ENCODE assay signal across 17 cellular contexts in genomic region chr18:5462227-5462626, GRCh38.
DNase-seq lines count a peak whose midpoint lies in the region; ATAC-seq and TF ChIP-seq lines count a peak whose summit lies in the region.
"Had no signal": no experiment of that assay in that cellular context is flagged by ENCODE, and none has a peak within 500 bp of the region (broad histone marks: within the 10 kb centered on the region; RNA-seq: fewer than 3 reads in every experiment).

No MANE protein-coding gene starts in this region.

- POLR2A ChIA-PET in CD4-positive, alpha-beta T cell (lab: Charles Lee): no interaction called here

- H3K27me3 Mint-ChIP-seq in CD4-positive, alpha-beta T cell: no peaks in the 10 kb centered on the region
- no peaks in the 10 kb centered on the region for H3K27me3 Mint-ChIP-seq in dendritic cell treated with granulocyte-macrophage colony-stimulating factor and Interleukin-4, amounts not matched to agents 40 ng/mL and 50 ng/mL, for 4 days

- peaks cover 34% of the 10 kb centered on the region for H3K4me1 Mint-ChIP-seq in CD4-positive, alpha-beta T cell (ENCODE audit: low read depth)
- H3K4me1 Mint-ChIP-seq in dendritic cell treated with granulocyte-macrophage colony-stimulating factor and Interleukin-4, amounts not matched to agents 40 ng/mL and 50 ng/mL, for 4 days (ENCODE audit: low read depth): peaks cover 66% of the 10 kb centered on the region

- no peaks in the 10 kb centered on the region for H3K4me1 ChIP-seq in body of pancreas
- H3K4me1 ChIP-seq: SJCRH30 had no signal

- H3K27ac ChIP-seq in CD4-positive, alpha-beta T cell (ENCODE audit: low read depth, low read length): no peak overlapping the region
- H3K27ac ChIP-seq in body of pancreas: no peak overlapping the region
- H3K27ac ChIP-seq: SJCRH30 had no signal

- ATAC-seq in CD4-positive, alpha-beta T cell (ENCODE audit: poor library complexity): no peak
- ATAC-seq in HG03565 (IDR thresholded peaks at IDR 0.05; ENCODE audit: unreplicated experiment): no peak
- no peak for ATAC-seq in GM19452 (IDR thresholded peaks at IDR 0.05; ENCODE audit: unreplicated experiment)
- ATAC-seq in body of pancreas: no peak

- H3K9me3 Mint-ChIP-seq in CD4-positive, alpha-beta T cell: no peaks in the 10 kb centered on the region
- no peaks in the 10 kb centered on the region for H3K9me3 Mint-ChIP-seq in dendritic cell treated with granulocyte-macrophage colony-stimulating factor and Interleukin-4, amounts not matched to agents 40 ng/mL and 50 ng/mL, for 4 days
- H3K9me3 Mint-ChIP-seq: CD4-positive, alpha-beta memory T cell had no signal

- intact Hi-C loops in CD4-positive, alpha-beta T cell (cut with DNase I, micrococcal nuclease): loop anchor here in 1 of 2 experiments (10.0 kb wide), 1 partner anchor 433 kb away; the partner anchor contains the start of gene TMEM200C
- intact Hi-C loops in dendritic cell treated with granulocyte-macrophage colony-stimulating factor and Interleukin-4, amounts not matched to agents 40 ng/mL and 50 ng/mL, for 4 days (cut with micrococcal nuclease): loop anchor here (5.0 kb wide), 2 partner anchors 50 to 120 kb away; no protein-coding TSS in a partner anchor
- intact Hi-C loops in body of pancreas (cut with DNase I): no loop called here

- H3K36me3 ChIP-seq in body of pancreas (replicated peaks in 1 of 2; ENCODE audit: insufficient read depth in 1 of 2, low read depth in 2 of 2): no peaks in the 10 kb centered on the region
- H3K36me3 ChIP-seq: HAP-1, SJCRH30 had no signal

- H3K9me3 ChIP-seq in CD4-positive, alpha-beta T cell (ENCODE audit: control insufficient read depth, low read length): no peaks in the 10 kb centered on the region
- H3K9me3 ChIP-seq in body of pancreas: no peaks in the 10 kb centered on the region
- H3K9me3 ChIP-seq: HAP-1, SJCRH30 had no signal

- CTCF ChIA-PET in CD4-positive, alpha-beta T cell (lab: Charles Lee): no interaction called here

- H3K36me3 Mint-ChIP-seq in CD4-positive, alpha-beta T cell (ENCODE audit: low read depth): no peaks in the 10 kb centered on the region
- H3K36me3 Mint-ChIP-seq in dendritic cell treated with granulocyte-macrophage colony-stimulating factor and Interleukin-4, amounts not matched to agents 40 ng/mL and 50 ng/mL, for 4 days (ENCODE audit: low read depth): no peaks in the 10 kb centered on the region
- H3K36me3 Mint-ChIP-seq: CD4-positive, alpha-beta memory T cell had no signal

- WGBS in body of pancreas, 2 donors: 81 to 90% methylated on average over 4 of the region's 4 CpGs

- H3K4me3 Mint-ChIP-seq in CD4-positive, alpha-beta T cell: no peak overlapping the region
- no peak overlapping the region for H3K4me3 Mint-ChIP-seq in dendritic cell treated with granulocyte-macrophage colony-stimulating factor and Interleukin-4, amounts not matched to agents 40 ng/mL and 50 ng/mL, for 4 days
- H3K4me3 Mint-ChIP-seq: CD4-positive, alpha-beta memory T cell had no signal

- H3K27me3 ChIP-seq in CD4-positive, alpha-beta T cell (ENCODE audit: control insufficient read depth, insufficient read depth, low read length): no peaks in the 10 kb centered on the region
- H3K27me3 ChIP-seq in body of pancreas: no peaks in the 10 kb centered on the region
- H3K27me3 ChIP-seq: SJCRH30 had no signal

- no peak for DNase-seq in CD4-positive, alpha-beta T cell
- DNase-seq in NB4 (ENCODE audit: low read depth) (peak; percentile 55), SIG-M5 (lab: John Stamatoyannopoulos, UW) (peak; percentile 68), DMS79 treated with DMSO at 0.1 percent for 48 hours (lab: John Stamatoyannopoulos, UW) (no peak), body of pancreas (no peak)
- DNase-seq: Calu3, DMS53, IMR-90, NCI-H1048, NCI-H1694 treated with DMSO at 0.1 percent for 48 hours, NCI-H510A, SJCRH30 had no signal

- no peak for TF ChIP-seq CTCF in CD4-positive, alpha-beta T cell (IDR thresholded peaks at IDR 0.05)
- TF ChIP-seq CTCF in NB4 (IDR thresholded peaks at IDR 0.05; ENCODE audit: low read depth, low read length) (no peak), body of pancreas (IDR thresholded peaks at IDR 0.05) (no peak)

- TF ChIP-seq POLR2A in NB4 (IDR thresholded peaks at IDR 0.05; ENCODE audit: extremely low read depth, insufficient read length): no peak
- no peak for TF ChIP-seq POLR2A in body of pancreas (IDR thresholded peaks at IDR 0.05)

- peak overlapping the region; percentile 2 for H3K27ac Mint-ChIP-seq in CD4-positive, alpha-beta T cell
- H3K27ac Mint-ChIP-seq in dendritic cell treated with granulocyte-macrophage colony-stimulating factor and Interleukin-4, amounts not matched to agents 40 ng/mL and 50 ng/mL, for 4 days: peak overlapping the region; percentile 81
- H3K27ac Mint-ChIP-seq: CD4-positive, alpha-beta memory T cell had no signal

- H3K4me3 ChIP-seq in NB4 (ENCODE audit: low read depth, low read length) (no peak overlapping the region), body of pancreas (no peak overlapping the region)
- H3K4me3 ChIP-seq: HAP-1, SJCRH30 had no signal

Comparison
In these comparisons a context has a peak if more than half of its experiments do, and no peak if none do; other contexts are left out.
1. DNase-seq: peak in NB4 (single experiment) and SIG-M5 (single experiment); none in CD4-positive, alpha-beta T cell (0 of 10), DMS79 treated with DMSO at 0.1 percent for 48 hours (single experiment) and body of pancreas (0 of 4).